13 cellular contexts compared by ENCODE assay signal in genomic region chr18:24381126-24381525, GRCh38. TPM values are rescaled to one million over a fixed set of nuclear protein-coding genes. Genes with fewer than 3 reads are reported as not detected.
DNase-seq lines count a peak whose midpoint lies in the region; ATAC-seq, FAIRE-seq and TF ChIP-seq lines count a peak whose summit lies in the region.
"Had no signal": no experiment of that assay in that cellular context is flagged by ENCODE, and none has a peak within 500 bp of the region (broad histone marks: within the 10 kb centered on the region; RNA-seq: fewer than 3 reads in every experiment).

No MANE protein-coding gene starts in this region.

- dilution Hi-C loops in IMR-90 (cut with HindIII; ENCODE audit: low sequenced_read_pairs, unreplicated experiment) = no loop called here

- intact Hi-C loops in IMR-90 (cut with micrococcal nuclease) (no loop called here), vagina (cut with DNase I) (no loop called here), mucosa of descending colon (cut with DNase I, micrococcal nuclease) (no loop called here)

- H3K23ac ChIP-seq in IMR-90 (ENCODE audit: low read depth, low read length) (no peak overlapping the region), H1 (ENCODE audit: insufficient read length) (no peak overlapping the region)

- H3K27ac ChIP-seq in GM23338 (ENCODE audit: low read depth) = peak overlapping the region; percentile 84
- H3K27ac ChIP-seq in IMR-90 (ENCODE audit: insufficient read depth, low read length) = no peak overlapping the region
- H3K27ac ChIP-seq in H1 (ENCODE audit: low read depth, low read length) = peak overlapping the region; percentile 6; the same call in 1 of the 2 replicates
- no peak overlapping the region for H3K27ac ChIP-seq in vagina
- H3K27ac ChIP-seq: PC-9, SJCRH30 had no signal

- H2BK5ac ChIP-seq in IMR-90 (ENCODE audit: low read depth, low read length, poor library complexity, severe bottlenecking) (no peak overlapping the region), H1 (ENCODE audit: low read depth, low read length) (no peak overlapping the region)

- H2BK120ac ChIP-seq in IMR-90 (ENCODE audit: low read depth, low read length) = no peak overlapping the region
- peak overlapping the region; percentile 82 for H2BK120ac ChIP-seq in H1 (replicated peaks; ENCODE audit: low read depth, low read length)

- no peaks in the 10 kb centered on the region for H3K9me3 ChIP-seq in IMR-90 (ENCODE audit: control insufficient read depth, insufficient read depth, low read length)
- no peaks in the 10 kb centered on the region for H3K9me3 ChIP-seq in H1 (ENCODE audit: insufficient read depth in 2 of 2, low read depth in 1 of 2, low read length in 1 of 2)
- H3K9me3 ChIP-seq in vagina = no peaks in the 10 kb centered on the region
- no peaks in the 10 kb centered on the region for H3K9me3 ChIP-seq in mucosa of descending colon
- H3K9me3 ChIP-seq: HAP-1, SJCRH30 had no signal

- H2BK15ac ChIP-seq in IMR-90 (ENCODE audit: low read depth, low read length) (no peak overlapping the region), H1 (ENCODE audit: low read length) (0 out of 2 replicates have a peak overlapping the region, but pooled peaks have one; percentile 72)

- H4K20me1 ChIP-seq in GM23338 (replicated peaks; ENCODE audit: insufficient read depth) (peaks cover 7% of the 10 kb centered on the region; the same call in 1 of the 2 replicates), IMR-90 (ENCODE audit: insufficient read depth, low read length) (no peaks in the 10 kb centered on the region), H1 (replicated peaks in 1 of 2; ENCODE audit: control insufficient read depth in 1 of 2, insufficient read depth in 2 of 2, low read length in 2 of 2) (peaks cover 0 to 2% of the 10 kb centered on the region in 2 experiments)

- H3K14ac ChIP-seq in IMR-90 (replicated peaks; ENCODE audit: low read depth, low read length) = 0 out of 2 replicates have a peak overlapping the region, but pooled peaks have one; percentile 32
- no peak overlapping the region for H3K14ac ChIP-seq in H1 (ENCODE audit: insufficient read length)

- FAIRE-seq in H1 (lab: Jason Lieb, UNC) = no peak
- FAIRE-seq: G401.6 had no signal

- H3K4me2 ChIP-seq in GM23338 (peak overlapping the region; percentile 59; the same call in 1 of the 2 replicates), IMR-90 (ENCODE audit: low read depth, low read length) (no peak overlapping the region), H1 (ENCODE audit: insufficient read depth in 1 of 2, low read depth in 2 of 2, low read length in 2 of 2) (no peak overlapping the region)
- H3K4me2 ChIP-seq: PC-9 had no signal

- BruUV-seq in IMR-90 (replicated peaks; lab: Mats Ljungman, UMichigan) = no TSS peak

- no peak overlapping the region for H2BK12ac ChIP-seq in H1 (ENCODE audit: low read depth, low read length)

- no peaks in the 10 kb centered on the region for H3K27me3 ChIP-seq in GM23338 (ENCODE audit: insufficient read depth)
- H3K27me3 ChIP-seq in IMR-90 (ENCODE audit: control insufficient read depth, insufficient read depth, low read length) = no peaks in the 10 kb centered on the region
- no peaks in the 10 kb centered on the region for H3K27me3 ChIP-seq in H1 (replicated peaks in 1 of 4; ENCODE audit: control insufficient read depth in 3 of 4, extremely low read depth in 1 of 4, insufficient read depth in 3 of 4, low read length in 3 of 4)
- H3K27me3 ChIP-seq in vagina = no peaks in the 10 kb centered on the region
- H3K27me3 ChIP-seq: SJCRH30 had no signal

- WGBS in IMR-90 (ENCODE audit: extremely low coverage in 2 of 2, insufficient read length in 1 of 2), 2 experiments = 100% methylated on average over 1 of the region's 1 CpG; no CpG with 5 or more reads in 1 of the 2 experiments
- 80% methylated on average over 1 of the region's 1 CpG; no CpG with 5 or more reads in 1 of the 2 experiments for WGBS in H1 (ENCODE audit: extremely low coverage in 1 of 2, insufficient coverage in 1 of 2, insufficient read length in 1 of 2, insufficient replicate concordance in 2 of 2, low coverage in 1 of 2, low lambda C conversion rate in 2 of 2, missing lambda C conversion rate in 1 of 2), 2 experiments

- H2AFZ ChIP-seq in GM23338 (no peak overlapping the region), IMR-90 (replicated peaks; ENCODE audit: low read length, poor library complexity) (no peak overlapping the region), H1 (ENCODE audit: low read length) (no peak overlapping the region)
- H2AFZ ChIP-seq: PC-9 had no signal

- H3K23me2 ChIP-seq in H1 (ENCODE audit: low read depth, low read length) = 0 out of 2 replicates have a peak, but pooled peaks cover 1% of the 10 kb centered on the region

- no peak overlapping the region for H2AK9ac ChIP-seq in IMR-90 (replicated peaks; ENCODE audit: low read depth, low read length, poor library complexity)

- ATAC-seq in GM23338 = no peak
- ATAC-seq in IMR-90 (ENCODE audit: low read depth) = no peak
- ATAC-seq in mucosa of descending colon = no peak

- POLR2A ChIA-PET in IMR-90 (lab: Charles Lee; ENCODE audit: unreplicated experiment) (no interaction called here), H1 (lab: Charles Lee; ENCODE audit: partially characterized antibody) (interaction anchor here (1.0 to 3.5 kb wide), 6 partner anchors 8 to 242 kb away, joined by 3 to 20 read pairs (median 4); partner anchors contain the start of genes CABYR and OSBPL1A)

- H3K36me3 Mint-ChIP-seq in GM23338 (ENCODE audit: low read depth) (peaks cover 23% of the 10 kb centered on the region), nephron progenitor cell (ENCODE audit: low read depth) (peaks cover 33% of the 10 kb centered on the region)

- no peak overlapping the region for H3K4ac ChIP-seq in IMR-90 (ENCODE audit: low read depth, low read length)
- no peak overlapping the region for H3K4ac ChIP-seq in H1 (replicated peaks; ENCODE audit: insufficient read length, low read depth, low read length)

- peaks cover 0 to 9% of the 10 kb centered on the region in 2 experiments; a peak in 1 of 4 replicates for H3K79me1 ChIP-seq in IMR-90 (ENCODE audit: low read depth in 1 of 2, low read length in 2 of 2)
- H3K79me1 ChIP-seq in H1 (ENCODE audit: low read depth, low read length) = peaks cover 4% of the 10 kb centered on the region

- DNase-seq in GM23338 (ENCODE audit: low spot score) (no peak), IMR-90 (no peak), H1 (ENCODE audit: low read depth in 1 of 2, low spot score in 2 of 2) (no peak), nephron progenitor cell (no peak), vagina (ENCODE audit: extremely low spot score in 2 of 2) (no peak), mucosa of descending colon (no peak), NCI-H446 (lab: John Stamatoyannopoulos, UW) (no peak)
- DNase-seq: NCI-H1694 treated with DMSO at 0.1 percent for 48 hours, NCI-H82, PC-9, SJCRH30 had no signal

- H3K4me3 ChIP-seq in GM23338 = no peak overlapping the region
- H3K4me3 ChIP-seq in IMR-90 (ENCODE audit: insufficient read depth, low read depth, low read length) = no peak overlapping the region
- no peak overlapping the region for H3K4me3 ChIP-seq in H1 (ENCODE audit: extremely low read depth in 1 of 4, insufficient read depth in 2 of 4, low read depth in 3 of 4, low read length in 4 of 4)
- H3K4me3 ChIP-seq in vagina = no peak overlapping the region
- no peak overlapping the region for H3K4me3 ChIP-seq in mucosa of descending colon
- H3K4me3 ChIP-seq: HAP-1, PC-9, SJCRH30 had no signal

- no peak overlapping the region for H2AK5ac ChIP-seq in IMR-90 (ENCODE audit: low read depth, low read length)
- H2AK5ac ChIP-seq in H1 (ENCODE audit: low read depth, low read length) = peak overlapping the region; percentile 53; the same call in 1 of the 2 replicates

- H3K4me1 Mint-ChIP-seq in GM23338 = peaks cover 53% of the 10 kb centered on the region
- peaks cover 24% of the 10 kb centered on the region for H3K4me1 Mint-ChIP-seq in nephron progenitor cell

- in situ Hi-C loops in IMR-90 (cut with MboI; ENCODE audit: low sequenced_read_pairs) = no loop called here

- peak overlapping the region; percentile 83 for H3K27ac Mint-ChIP-seq in GM23338
- H3K27ac Mint-ChIP-seq in nephron progenitor cell = peak overlapping the region; percentile 83

- no peak overlapping the region for H4K91ac ChIP-seq in IMR-90 (ENCODE audit: insufficient read depth, low read depth, low read length)
- H4K91ac ChIP-seq in H1 (replicated peaks; ENCODE audit: insufficient read length, low read length) = no peak overlapping the region

- peaks cover 49% of the 10 kb centered on the region for H3K4me1 ChIP-seq in GM23338 (ENCODE audit: insufficient read depth)
- H3K4me1 ChIP-seq in IMR-90 (ENCODE audit: control insufficient read depth, insufficient read depth, low read length) = peaks cover 1% of the 10 kb centered on the region; the same call in 1 of the 2 replicates
- peaks cover 4 to 13% (median 11%) of the 10 kb centered on the region in 4 experiments for H3K4me1 ChIP-seq in H1 (replicated peaks in 1 of 4; ENCODE audit: control insufficient read depth in 3 of 4, insufficient read depth in 4 of 4, low read length in 3 of 4)
- H3K4me1 ChIP-seq in vagina = no peaks in the 10 kb centered on the region
- no peaks in the 10 kb centered on the region for H3K4me1 ChIP-seq in mucosa of descending colon (ENCODE audit: low read depth)
- H3K4me1 ChIP-seq: HAP-1, SJCRH30 had no signal

- TF ChIP-seq POLR2A in IMR-90 (IDR thresholded peaks at IDR 0.05; ENCODE audit: low read depth, low read length) = no peak
- TF ChIP-seq POLR2A in H1 (IDR thresholded peaks at IDR 0.05; ENCODE audit: control extremely low read depth in 1 of 2, low read depth in 2 of 2, low read length in 2 of 2) = no peak
- no peak for TF ChIP-seq POLR2A in vagina (IDR thresholded peaks at IDR 0.05)

- H3K18ac ChIP-seq in IMR-90 (ENCODE audit: low read depth, low read length) = no peak overlapping the region
- peak overlapping the region; percentile 48; the same call in 1 of the 2 replicates for H3K18ac ChIP-seq in H1 (ENCODE audit: extremely low read depth, low read length)

- TF ChIP-seq CTCF in GM23338 (conservative IDR thresholded peaks at IDR 0.05; ENCODE audit: low read depth in 2 of 2) = no peak
- no peak for TF ChIP-seq CTCF in IMR-90 (conservative IDR thresholded peaks at IDR 0.05; ENCODE audit: low read depth, low read length)
- no peak for TF ChIP-seq CTCF in H1 (IDR thresholded peaks at IDR 0.05; ENCODE audit: control extremely low read depth in 1 of 3, insufficient read depth in 1 of 3, low read depth in 1 of 3, low read length in 3 of 3)
- TF ChIP-seq CTCF in nephron progenitor cell (IDR thresholded peaks at IDR 0.05) = no peak
- no peak for TF ChIP-seq CTCF in vagina (IDR thresholded peaks at IDR 0.05)
- no peak for TF ChIP-seq CTCF in mucosa of descending colon (IDR thresholded peaks at IDR 0.05)

- H4K8ac ChIP-seq in IMR-90 (ENCODE audit: low read depth in 2 of 2, low read length in 2 of 2) = no peak overlapping the region
- H4K8ac ChIP-seq in H1 (ENCODE audit: extremely low read depth, insufficient read depth, low read length) = no peak overlapping the region

- H2BK20ac ChIP-seq in IMR-90 (ENCODE audit: low read depth, low read length) (no peak overlapping the region), H1 (ENCODE audit: low read length) (0 out of 2 replicates have a peak overlapping the region, but pooled peaks have one; percentile 48)

- H4K5ac ChIP-seq in IMR-90 (ENCODE audit: low read depth, low read length) = no peak overlapping the region
- H4K5ac ChIP-seq in H1 (ENCODE audit: insufficient read length, low read depth, low read length) = no peak overlapping the region

- H3K36me3 ChIP-seq in GM23338 (ENCODE audit: insufficient read depth) (peaks cover 8% of the 10 kb centered on the region; the same call in 1 of the 2 replicates), IMR-90 (ENCODE audit: control insufficient read depth, insufficient read depth, low read length) (no peaks in the 10 kb centered on the region; the same call in 1 of the 2 replicates), H1 (ENCODE audit: control insufficient read depth in 2 of 4, insufficient read depth in 4 of 4, low read length in 3 of 4) (peaks cover 0 to 9% (median 0%) of the 10 kb centered on the region in 4 experiments; a peak in 3 of 8 replicates), vagina (peaks cover 0 to 6% of the 10 kb centered on the region in 2 donors), mucosa of descending colon (ENCODE audit: low read depth) (no peaks in the 10 kb centered on the region)
- H3K36me3 ChIP-seq: SJCRH30 had no signal

- H3K9ac ChIP-seq in IMR-90 (ENCODE audit: low read depth, low read length) (no peak overlapping the region), H1 (replicated peaks in 1 of 4; ENCODE audit: extremely low read depth in 1 of 4, low read depth in 3 of 4, low read length in 3 of 4) (no peak overlapping the region)

- no peak overlapping the region for H3K56ac ChIP-seq in IMR-90 (ENCODE audit: extremely low read depth, insufficient read depth, low read length)
- H3K56ac ChIP-seq in H1 (replicated peaks; ENCODE audit: insufficient read length, low read depth, low read length) = no peak overlapping the region

- H3K79me2 ChIP-seq in GM23338 (replicated peaks; ENCODE audit: insufficient read depth) (peaks cover 66% of the 10 kb centered on the region), H1 (ENCODE audit: control insufficient read depth in 1 of 2, insufficient read depth in 2 of 2, low read length in 2 of 2) (peaks cover 0 to 52% of the 10 kb centered on the region in 2 experiments; a peak in 2 of 4 replicates)

- TF ChIP-seq EP300 in H1 (IDR thresholded peaks at IDR 0.05; ENCODE audit: borderline replicate concordance in 1 of 2, low read depth in 2 of 2, low read length in 2 of 2) = no peak

- H3K27me3 Mint-ChIP-seq in GM23338 (ENCODE audit: insufficient read depth, low read depth, poor library complexity) (peaks cover 2% of the 10 kb centered on the region), nephron progenitor cell (ENCODE audit: low read depth, poor library complexity) (peaks cover 3% of the 10 kb centered on the region)

- H3K9me1 ChIP-seq in IMR-90 (ENCODE audit: insufficient read depth, low read length) = peaks cover 6% of the 10 kb centered on the region

- CTCF ChIA-PET in IMR-90 (lab: Yijun Ruan, JAX) = no interaction called here
- CTCF ChIA-PET in H1 (lab: Charles Lee; ENCODE audit: partially characterized antibody) = interaction anchor here (0.8 to 1.4 kb wide), 3 partner anchors 10 to 21 kb away, joined by 4 to 5 read pairs (median 5); partner anchors contain the start of gene OSBPL1A

- peaks cover 11% of the 10 kb centered on the region; the same call in 1 of the 2 replicates for H3F3A ChIP-seq in GM23338 (replicated peaks; ENCODE audit: low read depth)

- no peak for TF ChIP-seq RAD21 in IMR-90 (IDR thresholded peaks at IDR 0.05; ENCODE audit: low read length)
- no peak for TF ChIP-seq RAD21 in H1 (IDR thresholded peaks at IDR 0.05 in 1 of 2, conservative IDR thresholded peaks at IDR 0.05 in 1 of 2; ENCODE audit: low read depth in 2 of 2, low read length in 2 of 2)

- H3K4me3 Mint-ChIP-seq in GM23338 (no peak overlapping the region), nephron progenitor cell (no peak overlapping the region)

- H3K9me3 Mint-ChIP-seq in GM23338 (no peaks in the 10 kb centered on the region), nephron progenitor cell (no peaks in the 10 kb centered on the region)

- H3K9me2 ChIP-seq in GM23338 (ENCODE audit: insufficient read depth) = no peaks in the 10 kb centered on the region

RNA-seq across cellular contexts. Expression of gene OSBPL1A, which starts 16.5 kb away (rescaled TPM):
- total RNA-seq in GM23338 (2014; rRNA removed; shearing (Covaris generic)) = 64.8 and 71.4 TPM in 2 replicates
- polyA plus RNA-seq in GM23338 (2016; fragmentation: Nextera tagmentation; extraction: Ambion mirVana) = 55.6 and 67.5 TPM in 2 replicates
- total RNA-seq in IMR-90 (2012; rRNA removed) = 50.3 and 70.4 TPM in 2 replicates
- 26.9 and 29.4 TPM in 2 replicates for polyA plus RNA-seq in IMR-90 (2012; rRNA removed)
- polyA plus RNA-seq in IMR-90 (2012; cell fraction: cytosol; rRNA removed) = 7.3 and 13.5 TPM in 2 replicates
- polyA plus RNA-seq in IMR-90 (2012; cell fraction: nucleus; rRNA removed; ENCODE audit: low replicate concordance) = 3.2 and 21.3 TPM in 2 replicates
- total RNA-seq in H1 (2021; fragmentation: NEBNext Ultra II Directional; extraction: Animal tissue kit (Norgen Biotek cat#: 25700)) = 74.9 and 77.1 TPM in 2 replicates
- polyA plus RNA-seq in H1 (2011; rRNA removed) = 29.9 and 53.2 TPM in 2 replicates
- polyA plus RNA-seq in H1 (2011; cell fraction: cytosol; rRNA removed) = 55.1 TPM
- 45.3 TPM for polyA plus RNA-seq in H1 (2011; cell fraction: nucleus; rRNA removed)
- 66.7 to 94.5 TPM (median 73.0 TPM) in 4 replicates for polyA plus RNA-seq in H1 (2012, experiment 1 of 2)
- 22.1 TPM for polyA plus RNA-seq in H1 (2012, experiment 2 of 2)
- 65.7 TPM for polyA plus RNA-seq in H1 (2013, experiment 1 of 2)
- polyA plus RNA-seq in H1 (2013, experiment 2 of 2) = 62.0 TPM
- polyA minus RNA-seq in H1 (2011; rRNA and poly(A)+ RNA removed) = 71.0 and 117 TPM in 2 replicates
- polyA minus RNA-seq in H1 (2011; cell fraction: cytosol; rRNA and poly(A)+ RNA removed) = 47.5 TPM
- polyA minus RNA-seq in H1 (2011; cell fraction: nucleus; rRNA and poly(A)+ RNA removed) = 77.0 TPM
- 33.9 TPM for total RNA-seq in vagina
- 10 to 100 TPM; 32.5 to 77.5 (median 69.8) TPM for total RNA-seq in mucosa of descending colon

RNA-seq across cellular contexts. Expression of gene IMPACT, which starts 45.3 kb away (rescaled TPM):
- total RNA-seq in GM23338 (2014; rRNA removed; shearing (Covaris generic)) = 42.1 and 46.6 TPM in 2 replicates
- 43.8 and 47.6 TPM in 2 replicates for polyA plus RNA-seq in GM23338 (2016; fragmentation: Nextera tagmentation; extraction: Ambion mirVana)
- total RNA-seq in IMR-90 (2012; rRNA removed) = 11.8 and 26.4 TPM in 2 replicates
- polyA plus RNA-seq in IMR-90 (2012; rRNA removed) = 10.4 and 13.8 TPM in 2 replicates
- polyA plus RNA-seq in IMR-90 (2012; cell fraction: cytosol; rRNA removed) = 2.1 and 3.2 TPM in 2 replicates
- polyA plus RNA-seq in IMR-90 (2012; cell fraction: nucleus; rRNA removed; ENCODE audit: low replicate concordance) = 3.1 and 10.1 TPM in 2 replicates
- total RNA-seq in H1 (2021; fragmentation: NEBNext Ultra II Directional; extraction: Animal tissue kit (Norgen Biotek cat#: 25700)) = 44.6 and 50.6 TPM in 2 replicates
- 19.1 and 31.1 TPM in 2 replicates for polyA plus RNA-seq in H1 (2011; rRNA removed)
- 29.7 TPM for polyA plus RNA-seq in H1 (2011; cell fraction: cytosol; rRNA removed)
- polyA plus RNA-seq in H1 (2011; cell fraction: nucleus; rRNA removed) = 4.6 TPM
- polyA plus RNA-seq in H1 (2012, experiment 1 of 2) = 29.2 to 60.2 TPM (median 32.2 TPM) in 4 replicates
- polyA plus RNA-seq in H1 (2012, experiment 2 of 2) = 2.7 TPM
- 28.5 TPM for polyA plus RNA-seq in H1 (2013, experiment 1 of 2)
- 29.3 TPM for polyA plus RNA-seq in H1 (2013, experiment 2 of 2)
- 16.7 and 26.9 TPM in 2 replicates for polyA minus RNA-seq in H1 (2011; rRNA and poly(A)+ RNA removed)
- 14.2 TPM for polyA minus RNA-seq in H1 (2011; cell fraction: cytosol; rRNA and poly(A)+ RNA removed)
- polyA minus RNA-seq in H1 (2011; cell fraction: nucleus; rRNA and poly(A)+ RNA removed) = 17.6 TPM
- 10.3 TPM for total RNA-seq in vagina
- 10 to 100 TPM; 20.3 to 30.8 (median 29.4) TPM for total RNA-seq in mucosa of descending colon

Comparison
In these comparisons a context has a peak if more than half of its experiments do, and no peak if none do; other contexts are left out.
1. H3K27ac ChIP-seq: peak in GM23338 (single experiment) and H1 (single experiment); none in IMR-90 (single experiment) and vagina (single experiment).